In genomic region chr10:99859585-99859984, GRCh38 we compare ENCODE assay signal across 11 cellular contexts.
DNase-seq lines count a peak whose midpoint lies in the region; ATAC-seq, FAIRE-seq and TF ChIP-seq lines count a peak whose summit lies in the region.
"Had no signal": no experiment of that assay in that cellular context is flagged by ENCODE, and none has a peak within 500 bp of the region (broad histone marks: within the 10 kb centered on the region; RNA-seq: fewer than 3 reads in every experiment).

No MANE protein-coding gene starts in this region.

- no peaks in the 10 kb centered on the region for H3K9me3 ChIP-seq in A549
- H3K9me3 ChIP-seq: left lung, Peyer's patch had no signal

- TF ChIP-seq RAD21 in A549 (conservative IDR thresholded peaks at IDR 0.05 in 1 of 2, IDR thresholded peaks at IDR 0.05 in 1 of 2) = peak; percentile 57 to 67

- FAIRE-seq in A549 (lab: Jason Lieb, UNC) = no peak
- FAIRE-seq: G401.6 had no signal

- ATAC-seq in A549 = peak; percentile 44 to 57; a peak in 3 of 6 replicates
- no peak for ATAC-seq in GM18517 (IDR thresholded peaks at IDR 0.05; ENCODE audit: unreplicated experiment)
- ATAC-seq in HG03439 (IDR thresholded peaks at IDR 0.05; ENCODE audit: unreplicated experiment) = no peak
- ATAC-seq: left lung had no signal

- POLR2A ChIA-PET in A549 (lab: Yijun Ruan, JAX) = interaction anchor here (0.6 to 1.0 kb wide), 3 partner anchors 71 to 187 kb away, joined by 3 to 4 read pairs (median 3); no protein-coding TSS in a partner anchor

- no peaks in the 10 kb centered on the region for H3K4me1 ChIP-seq in A549
- H3K4me1 ChIP-seq: left lung, Peyer's patch had no signal

- H3K27ac ChIP-seq in A549 = no peak overlapping the region
- H3K27ac ChIP-seq: left lung, Peyer's patch had no signal

- DNase-seq in A549 (ENCODE audit: low read depth in 1 of 2, low spot score in 1 of 2) (peak in 1 of 2 experiments; percentile 57), ELF-1 (ENCODE audit: low read depth, low spot score) (peak; percentile 56), OCI-M1 (lab: John Stamatoyannopoulos, UW) (peak; percentile 39), epithelial cell of proximal tubule (ENCODE audit: low read depth) (no peak), activated gamma-delta T cell (lab: John Stamatoyannopoulos, UW) (no peak)
- DNase-seq in stimulated activated naive CD4-positive, alpha-beta T cell (lab: John Stamatoyannopoulos, UW) = no peak
- DNase-seq: left lung, Peyer's patch had no signal

- TF ChIP-seq POLR2A in A549 (IDR thresholded peaks at IDR 0.05; ENCODE audit: low read length) = no peak

- peak; percentile 46; the same call in 2 of the 3 replicates for TF ChIP-seq CTCF in A549 (IDR thresholded peaks at IDR 0.05)
- peak; percentile 56 for TF ChIP-seq CTCF in epithelial cell of proximal tubule (conservative IDR thresholded peaks at IDR 0.05; ENCODE audit: low read depth, low read length)

- H3K4me3 ChIP-seq in A549 (no peak overlapping the region), epithelial cell of proximal tubule (ENCODE audit: low read depth, low read length) (no peak overlapping the region)
- H3K4me3 ChIP-seq: left lung, Peyer's patch had no signal

- no peak overlapping the region for H3K4me2 ChIP-seq in A549

- CTCF ChIA-PET in A549 (lab: Yijun Ruan, JAX) = interaction anchor here (0.6 to 12.5 kb wide), 21 partner anchors 8 to 370 kb away, joined by 3 to 139 read pairs (median 4); partner anchors contain the start of genes CHUK and DNMBP

- no peak for TF ChIP-seq EP300 in A549 (IDR thresholded peaks at IDR 0.05)

- 23% methylated on average over 5 of the region's 5 CpGs for whole genome bisulfite sequencing in A549 (ENCODE audit: missing lambda C conversion rate)

TF ChIP-seq in A549, 52 proteins besides CTCF, POLR2A, EP300 and RAD21:
- TF ChIP-seq SMC3 (IDR thresholded peaks at IDR 0.05) (peak; percentile 70), PBX3 (IDR thresholded peaks at IDR 0.05) (no peak), FOSB (CRISPR knock-in tag; IDR thresholded peaks at IDR 0.05) (no peak), JUN (IDR thresholded peaks at IDR 0.05) (no peak), HOXB5 (CRISPR knock-in tag; IDR thresholded peaks at IDR 0.05) (no peak), E2F6 (IDR thresholded peaks at IDR 0.05; ENCODE audit: borderline replicate concordance, low read depth) (no peak), ESRRA (IDR thresholded peaks at IDR 0.05; ENCODE audit: borderline replicate concordance, low read length) (no peak), NR3C1 (IDR thresholded peaks at IDR 0.05) (no peak), MAFK (IDR thresholded peaks at IDR 0.05; ENCODE audit: partially characterized antibody) (no peak)
TF ChIP-seq in A549: peak in this region for 1.

Comparison
In these comparisons a context has a peak if more than half of its experiments do, and no peak if none do; other contexts are left out.
1. ATAC-seq: peak in A549 (2 of 2); none in GM18517 (single experiment) and HG03439 (single experiment).
2. DNase-seq: peak in ELF-1 (single experiment) and OCI-M1 (single experiment); none in epithelial cell of proximal tubule (single experiment), stimulated activated naive CD4-positive, alpha-beta T cell (0 of 6) and activated gamma-delta T cell (single experiment).